Comparison of ENCODE assay signal across 35 cellular contexts in the genomic region with DNA sequence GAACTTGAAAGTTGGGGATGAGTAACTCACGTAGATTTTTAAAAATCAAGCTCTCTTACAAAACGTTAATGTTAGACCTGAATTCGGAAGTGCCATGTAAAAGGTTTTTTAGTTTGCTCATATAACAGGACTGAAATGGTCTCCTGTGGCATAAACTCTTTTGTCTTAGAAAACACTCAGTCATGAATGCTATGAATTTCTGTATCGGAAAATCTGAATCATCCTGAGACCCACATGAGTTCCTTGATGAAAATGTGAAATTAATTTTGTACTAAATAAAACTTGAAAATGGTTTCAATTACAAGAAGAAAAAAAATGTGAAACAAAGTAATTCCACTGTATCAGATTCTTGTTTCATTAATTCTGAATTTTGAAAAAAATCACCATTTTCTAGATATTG.
"Had no signal": no experiment of that assay in that cellular context is flagged by ENCODE, and none has a peak within 500 bp of the region (broad histone marks: within the 10 kb centered on the region; RNA-seq: fewer than 3 reads in every experiment).

No MANE protein-coding gene starts in this region.

- H3K27me3 Mint-ChIP-seq: activated B cell treated with CpG ODN at 0.5 μM for 24 hours; activated CD4-positive, alpha-beta memory T cell treated with anti-CD3 and anti-CD28 coated beads for 36 hours; activated CD4-positive, alpha-beta T cell treated with anti-CD3 and anti-CD28 coated beads, Interleukin-2, amount 10 ng/mL, durations not matched to agents 24 days and 14 days; activated CD8-positive, alpha-beta T cell treated with anti-CD3 and anti-CD28 coated beads for 36 hours; activated naive CD8-positive, alpha-beta T cell treated with anti-CD3 and anti-CD28 coated beads, Interleukin-2, amount 10 ng/mL, durations not matched to agents 7 days and 5 days; activated naive CD8-positive, alpha-beta T cell treated with anti-CD3 and anti-CD28 coated beads, Interleukin-2, amount 50 U/mL, for 24 hours; activated T-helper 17 cell treated with anti-CD3 and anti-CD28 coated beads, Interleukin-2, amount 50 U/mL, for 72 hours had no signal

- H3K4me3 Mint-ChIP-seq: activated B cell treated with CpG ODN at 0.5 μM for 24 hours; activated CD4-positive, alpha-beta memory T cell treated with anti-CD3 and anti-CD28 coated beads for 36 hours; activated CD4-positive, alpha-beta T cell treated with anti-CD3 and anti-CD28 coated beads, Interleukin-2, amount 10 ng/mL, durations not matched to agents 24 days and 14 days; activated CD8-positive, alpha-beta T cell treated with anti-CD3 and anti-CD28 coated beads for 36 hours; activated naive CD4-positive, alpha-beta T cell treated with anti-CD3 and anti-CD28 coated beads for 36 hours; activated naive CD8-positive, alpha-beta T cell treated with anti-CD3 and anti-CD28 coated beads, Interleukin-2, amount 10 ng/mL, durations not matched to agents 7 days and 5 days; activated naive CD8-positive, alpha-beta T cell treated with anti-CD3 and anti-CD28 coated beads, Interleukin-2, amount 50 U/mL, for 24 hours; activated T-cell treated with anti-CD3 and anti-CD28 coated beads, Interleukin-2, amount 50 U/mL, for 4 hours; activated T-cell treated with anti-CD3 and anti-CD28 coated beads, Interleukin-2, amount 50 U/mL, for 72 hours; activated T-helper 1 cell treated with anti-CD3 and anti-CD28 coated beads, Interleukin-12 subunit alpha, Interleukin-12 subunit beta, Interleukin-2, Interleukin-4 antibody, amounts not matched to agents 30 ng/mL and 10 ng/mL and 1 ng/mL, durations not matched to agents 14 hours and 24 hours and 36 hours; activated T-helper 17 cell treated with anti-CD3 and anti-CD28 coated beads, Interleukin-2, amount 50 U/mL, for 72 hours; T-helper 1 cell treated with Interleukin-12 subunit alpha and Interleukin-12 subunit beta and Interleukin-4 antibody, amounts not matched to agents 30 μg/mL and 1 μg/mL, for 36 hours; T-helper 2 cell treated with Interferon-gamma antibody and Interleukin-4, amounts not matched to agents 5 μg/mL and 100 μg/mL, for 36 hours had no signal

- ATAC-seq: activated CD8-positive, alpha-beta T cell treated with anti-CD3 and anti-CD28 coated beads for 36 hours; activated naive CD4-positive, alpha-beta T cell treated with anti-CD3 and anti-CD28 coated beads, Interleukin-2, amount 50 U/mL, for 72 hours; activated naive CD8-positive, alpha-beta T cell treated with anti-CD3 and anti-CD28 coated beads, Interleukin-2, amount 50 U/mL, for 24 hours; activated T-cell treated with anti-CD3 and anti-CD28 coated beads, Interleukin-2, amount 50 U/mL, for 4 hours; activated T-cell treated with anti-CD3 and anti-CD28 coated beads, Interleukin-2, amount 50 U/mL, for 72 hours; activated T-helper 17 cell treated with anti-CD3 and anti-CD28 coated beads, Interleukin-2, amount 50 U/mL, for 72 hours had no signal

- H3K27ac Mint-ChIP-seq: activated B cell treated with CpG ODN at 0.5 μM for 24 hours; activated CD4-positive, alpha-beta memory T cell treated with anti-CD3 and anti-CD28 coated beads for 36 hours; activated CD4-positive, alpha-beta T cell treated with anti-CD3 and anti-CD28 coated beads, Interleukin-2, amount 10 ng/mL, durations not matched to agents 24 days and 14 days; activated CD8-positive, alpha-beta T cell treated with anti-CD3 and anti-CD28 coated beads for 36 hours; activated naive CD4-positive, alpha-beta T cell treated with anti-CD3 and anti-CD28 coated beads for 36 hours; activated naive CD4-positive, alpha-beta T cell treated with anti-CD3 and anti-CD28 coated beads, Interleukin-2, amount 50 U/mL, for 72 hours; activated naive CD8-positive, alpha-beta T cell treated with anti-CD3 and anti-CD28 coated beads, Interleukin-2, amount 10 ng/mL, durations not matched to agents 7 days and 5 days; activated naive CD8-positive, alpha-beta T cell treated with anti-CD3 and anti-CD28 coated beads, Interleukin-2, amount 50 U/mL, for 24 hours; activated T-cell treated with anti-CD3 and anti-CD28 coated beads, Interleukin-2, amount 50 U/mL, for 72 hours; activated T-helper 1 cell treated with anti-CD3 and anti-CD28 coated beads, Interleukin-12 subunit alpha, Interleukin-12 subunit beta, Interleukin-2, Interleukin-4 antibody, amounts not matched to agents 30 ng/mL and 10 ng/mL and 1 ng/mL, durations not matched to agents 14 hours and 24 hours and 36 hours; activated T-helper 17 cell treated with anti-CD3 and anti-CD28 coated beads, Interleukin-2, amount 50 U/mL, for 72 hours; T-helper 1 cell treated with Interleukin-12 subunit alpha and Interleukin-12 subunit beta and Interleukin-4 antibody, amounts not matched to agents 30 μg/mL and 1 μg/mL, for 36 hours; T-helper 2 cell treated with Interferon-gamma antibody and Interleukin-4, amounts not matched to agents 5 μg/mL and 100 μg/mL, for 36 hours had no signal

- H3K9me3 Mint-ChIP-seq: activated B cell treated with CpG ODN at 0.5 μM for 24 hours; activated CD4-positive, alpha-beta memory T cell treated with anti-CD3 and anti-CD28 coated beads for 36 hours; activated CD8-positive, alpha-beta T cell treated with anti-CD3 and anti-CD28 coated beads for 36 hours; activated naive CD4-positive, alpha-beta T cell treated with anti-CD3 and anti-CD28 coated beads for 36 hours; activated naive CD4-positive, alpha-beta T cell treated with anti-CD3 and anti-CD28 coated beads, Interleukin-2, amount 50 U/mL, for 72 hours; activated naive CD8-positive, alpha-beta T cell treated with anti-CD3 and anti-CD28 coated beads, Interleukin-2, amount 50 U/mL, for 24 hours; activated T-cell treated with anti-CD3 and anti-CD28 coated beads, Interleukin-2, amount 50 U/mL, for 4 hours; activated T-helper 17 cell treated with anti-CD3 and anti-CD28 coated beads, Interleukin-2, amount 50 U/mL, for 72 hours; T-helper 1 cell treated with Interleukin-12 subunit alpha and Interleukin-12 subunit beta and Interleukin-4 antibody, amounts not matched to agents 30 μg/mL and 1 μg/mL, for 36 hours; T-helper 2 cell treated with Interferon-gamma antibody and Interleukin-4, amounts not matched to agents 5 μg/mL and 100 μg/mL, for 36 hours had no signal

- H3K4me1 ChIP-seq: ascending aorta, breast epithelium had no signal

- H3K27me3 ChIP-seq: ascending aorta, brain microvascular endothelial cell, breast epithelium had no signal

- H3K4me1 Mint-ChIP-seq: activated CD4-positive, alpha-beta T cell treated with anti-CD3 and anti-CD28 coated beads, Interleukin-2, amount 10 ng/mL, durations not matched to agents 24 days and 14 days; activated naive CD8-positive, alpha-beta T cell treated with anti-CD3 and anti-CD28 coated beads, Interleukin-2, amount 10 ng/mL, durations not matched to agents 7 days and 5 days; activated T-helper 17 cell treated with anti-CD3 and anti-CD28 coated beads, Interleukin-2, amount 50 U/mL, for 72 hours had no signal

- H3K9me3 ChIP-seq: ascending aorta, breast epithelium had no signal

- DNase-seq: activated B cell treated with CpG ODN at 0.5 μM for 24 hours; activated CD4-positive, alpha-beta memory T cell treated with anti-CD3 and anti-CD28 coated beads for 36 hours; activated CD4-positive, alpha-beta T cell treated with anti-CD3 and anti-CD28 coated beads for 4 hours; activated CD4-positive, alpha-beta T cell treated with anti-CD3 and anti-CD28 coated beads, Interleukin-2, amount 10 ng/mL, durations not matched to agents 24 days and 14 days; activated CD4-positive, alpha-beta T cell treated with anti-CD3 and anti-CD28 coated beads, Interleukin-2, amount 50 U/mL, for 1 hour; activated CD4-positive, alpha-beta T cell treated with anti-CD3 and anti-CD28 coated beads, Interleukin-2, amount 50 U/mL, for 4 hours; activated CD4-positive, CD25-positive, alpha-beta regulatory T cell treated with anti-CD3 and anti-CD28 coated beads, Interleukin-2, amount 50 U/mL, for 72 hours; activated CD8-positive, alpha-beta memory T cell treated with anti-CD3 and anti-CD28 coated beads, Interleukin-2, amount 50 U/mL, for 4 hours; activated CD8-positive, alpha-beta T cell treated with anti-CD3 and anti-CD28 coated beads for 36 hours; activated effector memory CD4-positive, alpha-beta T cell treated with anti-CD3 and anti-CD28 coated beads, Interleukin-2, amount 50 U/mL, for 16 hours; activated gamma-delta T cell treated with Interleukin-2 at 50 U/mL for 16 hours; activated naive CD4-positive, alpha-beta T cell; activated naive CD4-positive, alpha-beta T cell treated with anti-CD3 and anti-CD28 coated beads for 36 hours; activated naive CD4-positive, alpha-beta T cell treated with anti-CD3 and anti-CD28 coated beads, Interleukin-2, amount 50 U/mL, for 16 hours; activated naive CD8-positive, alpha-beta T cell treated with anti-CD3 and anti-CD28 coated beads, Interleukin-2, amount 10 ng/mL, durations not matched to agents 7 days and 5 days; activated naive CD8-positive, alpha-beta T cell treated with anti-CD3 and anti-CD28 coated beads, Interleukin-2, amount 50 U/mL, for 24 hours; activated T-cell treated with anti-CD3 and anti-CD28 coated beads for 4 hours; activated T-cell treated with anti-CD3 and anti-CD28 coated beads, Interleukin-2, amount 50 U/mL, for 1 hour; activated T-cell treated with anti-CD3 and anti-CD28 coated beads, Interleukin-2, amount 50 U/mL, for 4 hours; activated T-cell treated with anti-CD3 and anti-CD28 coated beads, Interleukin-2, amount 50 U/mL, for 72 hours; amygdala; anterior cingulate cortex; brain microvascular endothelial cell; central memory CD4-positive, alpha-beta T cell; T-helper 1 cell; T-helper 2 cell; T-helper 9 cell had no signal

- H3K36me3 Mint-ChIP-seq: activated CD4-positive, alpha-beta memory T cell treated with anti-CD3 and anti-CD28 coated beads for 36 hours; activated naive CD4-positive, alpha-beta T cell treated with anti-CD3 and anti-CD28 coated beads, Interleukin-2, amount 50 U/mL, for 72 hours; activated naive CD8-positive, alpha-beta T cell treated with anti-CD3 and anti-CD28 coated beads, Interleukin-2, amount 10 ng/mL, durations not matched to agents 7 days and 5 days had no signal

- H3K36me3 ChIP-seq: ascending aorta, brain microvascular endothelial cell, breast epithelium had no signal

- H3K4me3 ChIP-seq: ascending aorta, breast epithelium had no signal

- H3K27ac ChIP-seq: ascending aorta, brain microvascular endothelial cell, VCaP had no signal
